In the genomic region with DNA sequence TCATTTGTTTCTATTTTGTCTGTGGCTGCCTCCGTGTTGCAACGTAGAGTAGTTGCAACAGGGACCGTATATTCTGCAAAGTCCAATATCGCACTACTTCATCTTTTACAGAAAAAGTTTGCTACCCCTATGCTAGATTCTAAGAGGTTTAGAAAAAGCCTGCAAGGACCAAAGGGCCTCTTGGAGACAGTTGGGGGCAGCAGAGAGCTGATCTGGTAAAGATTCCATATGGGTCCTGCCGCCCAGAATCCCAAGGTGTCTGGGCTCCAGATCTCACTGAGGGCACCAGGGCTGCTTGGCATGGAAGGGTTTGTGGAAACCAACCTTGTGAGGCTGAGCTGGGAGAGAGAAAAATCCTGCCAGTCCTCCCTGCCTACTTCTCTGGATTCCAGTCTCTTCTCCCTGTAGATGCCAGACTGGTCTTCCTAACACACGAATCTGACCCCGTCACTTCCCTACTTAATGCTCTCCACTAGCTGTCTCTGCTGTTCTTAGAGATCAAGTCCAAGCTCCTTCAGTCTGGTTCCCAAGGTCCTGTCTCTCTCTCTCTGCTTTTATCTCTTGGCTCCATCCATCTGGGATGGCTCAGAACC, we compare ENCODE assay signal across 8 cellular contexts.
DNase-seq lines count a peak whose midpoint lies in the region; FAIRE-seq and TF ChIP-seq lines count a peak whose summit lies in the region.

No MANE protein-coding gene starts in this region.

- H3K4me3 ChIP-seq in dorsolateral prefrontal cortex = no peak overlapping the region

- FAIRE-seq in H54 (lab: Jason Lieb, UNC) = no peak

- H3K27me3 ChIP-seq in dorsolateral prefrontal cortex = peaks cover 0 to 54% (median 10%) of the 10 kb centered on the region in 45 donors

- TF ChIP-seq CTCF in dorsolateral prefrontal cortex (IDR thresholded peaks at IDR 0.05 in 54 of 56, conservative IDR thresholded peaks at IDR 0.05 in 2 of 56; ENCODE audit: low read depth in 1 of 56, partially characterized antibody in 56 of 56) = peak in 50 of 56 donors; percentile 19 to 62 (median 45)

- intact Hi-C loops in dorsolateral prefrontal cortex (cut with DNase I) = no loop called here

- peak; percentile 72 for DNase-seq in COLO668 (lab: John Stamatoyannopoulos, UW; ENCODE audit: unreplicated experiment)
- peak; percentile 30 for DNase-seq in H54 (ENCODE audit: insufficient read length, low spot score)
- peak; percentile 38 for DNase-seq in NCI-H510A (lab: John Stamatoyannopoulos, UW)
- peak in 5 of 10 donors; percentile 10 to 40 (median 28) for DNase-seq in dorsolateral prefrontal cortex
- DNase-seq in pons (ENCODE audit: low spot score) = peak; percentile 6
- no peak for DNase-seq in amniotic stem cell (lab: John Stamatoyannopoulos, UW)
- no peak for DNase-seq in NOMO-1 (lab: John Stamatoyannopoulos, UW; ENCODE audit: unreplicated experiment in 2 of 2)
- DNase-seq in occipital lobe (lab: John Stamatoyannopoulos, UW) = no peak

- no peak for TF ChIP-seq POLR2A in H54 (IDR thresholded peaks at IDR 0.05; ENCODE audit: low read depth, low read length)

- no peak overlapping the region for H3K27ac ChIP-seq in dorsolateral prefrontal cortex

Comparison
In these comparisons a context has a peak if more than half of its experiments do, and no peak if none do; other contexts are left out.
1. DNase-seq: peak in COLO668 (single experiment), H54 (single experiment), NCI-H510A (single experiment) and pons (single experiment); none in amniotic stem cell (single experiment), NOMO-1 (0 of 2) and occipital lobe (single experiment).